In the genomic region with DNA sequence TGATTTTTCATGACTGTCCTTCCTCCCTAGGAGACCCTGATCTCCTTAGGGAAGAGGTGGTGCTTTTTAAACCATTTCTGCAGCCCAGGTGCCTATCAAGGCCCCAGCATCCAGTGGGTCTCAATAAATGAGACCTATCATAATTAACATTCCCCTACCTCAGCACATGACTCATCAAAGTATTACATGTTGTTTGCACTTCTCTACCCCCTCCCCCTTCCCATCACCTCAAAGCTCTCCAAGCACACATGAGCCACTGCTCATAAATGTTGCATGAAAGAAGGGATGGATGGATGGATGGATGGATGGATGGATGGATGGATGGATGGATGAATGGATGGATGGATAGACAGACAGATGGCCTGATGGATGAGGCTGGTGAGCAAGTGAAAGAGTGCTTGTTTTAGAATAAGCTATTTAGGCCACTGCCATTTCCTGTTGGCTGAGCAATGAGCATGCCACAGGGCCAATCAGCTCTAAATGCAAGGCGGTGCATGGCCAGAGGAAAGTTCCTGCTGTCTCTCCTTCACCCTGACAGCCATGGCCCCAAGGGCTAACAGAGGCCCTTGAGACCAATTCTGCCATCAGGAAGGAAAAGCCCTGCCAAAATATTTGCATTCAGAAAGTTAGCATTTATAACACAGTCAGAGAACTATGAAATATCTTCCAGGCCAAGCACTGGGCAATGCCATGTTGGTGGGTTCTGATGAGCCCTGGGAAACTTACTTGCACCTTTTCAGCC, we compare ENCODE assay signal across 27 cellular contexts. TPM values are rescaled to one million over a fixed set of nuclear protein-coding genes. Genes with fewer than 3 reads are reported as not detected.
DNase-seq lines count a peak whose midpoint lies in the region; ATAC-seq and TF ChIP-seq lines count a peak whose summit lies in the region.
"Had no signal": no experiment of that assay in that cellular context is flagged by ENCODE, and none has a peak within 500 bp of the region (broad histone marks: within the 10 kb centered on the region; RNA-seq: fewer than 3 reads in every experiment).

No MANE protein-coding gene starts in this region.

- WGBS in spleen, 5 donors: 47 to 89% (median 64%) methylated on average over 1 of the region's 1 CpG

- no peak overlapping the region for H3K4me3 Mint-ChIP-seq in activated CD4-positive, alpha-beta T cell treated with anti-CD3 and anti-CD28 coated beads, Interleukin-2, amount 10 ng/mL, durations not matched to agents 7 days and 5 days
- H3K4me3 Mint-ChIP-seq: CD8-positive, alpha-beta memory T cell; T-cell had no signal

- H3K27ac Mint-ChIP-seq in activated CD4-positive, alpha-beta T cell treated with anti-CD3 and anti-CD28 coated beads, Interleukin-2, amount 10 ng/mL, durations not matched to agents 7 days and 5 days: no peak overlapping the region
- H3K27ac Mint-ChIP-seq: T-cell had no signal

- no peak overlapping the region for H3K4me3 ChIP-seq in spleen
- H3K4me3 ChIP-seq: GM23248, HAP-1 had no signal

- H3K4me1 ChIP-seq in spleen: peaks cover 0 to 7% (median 1%) of the 10 kb centered on the region in 6 donors
- H3K4me1 ChIP-seq: HAP-1 had no signal

- TF ChIP-seq CTCF in spleen (IDR thresholded peaks at IDR 0.05 in 8 of 11, conservative IDR thresholded peaks at IDR 0.05 in 3 of 11): no peak

- no peak overlapping the region for H3K27ac ChIP-seq in spleen
- H3K27ac ChIP-seq: C4-2B, GM23248, RWPE1 had no signal

- no peaks in the 10 kb centered on the region for H3K36me3 ChIP-seq in spleen
- H3K36me3 ChIP-seq: HAP-1 had no signal

- no peak for ATAC-seq in HG02840 (IDR thresholded peaks at IDR 0.05; ENCODE audit: low FRiP score, unreplicated experiment)
- ATAC-seq: SK-N-SH treated with all-trans-retinoic acid at 6 μM for 48 hours, T-cell had no signal

- no peaks in the 10 kb centered on the region for H3K9me3 Mint-ChIP-seq in activated CD4-positive, alpha-beta T cell treated with anti-CD3 and anti-CD28 coated beads, Interleukin-2, amount 10 ng/mL, durations not matched to agents 7 days and 5 days
- H3K9me3 Mint-ChIP-seq: CD8-positive, alpha-beta memory T cell; T-cell had no signal

- DNase-seq in NCI-H1417 (lab: John Stamatoyannopoulos, UW) (peak in 2 of 3 experiments; percentile 18 to 40), NCI-H1417 treated with DMSO at 0.1 percent for 48 hours (lab: John Stamatoyannopoulos, UW) (no peak), HT1080 (ENCODE audit: low read depth) (peak; percentile 32), SW480 (ENCODE audit: low spot score) (peak; percentile 67), spleen (peak; percentile 17)
- no peak for DNase-seq in NK-92 treated with Interleukin-12 subunit alpha and Interleukin-12 subunit beta, amount 100 ng/mL, for 24 hours (lab: John Stamatoyannopoulos, UW)
- DNase-seq in activated CD4-positive, alpha-beta T cell treated with anti-CD3 and anti-CD28 coated beads, Interleukin-2, amount 10 ng/mL, durations not matched to agents 7 days and 5 days: no peak
- DNase-seq: 8988T; Calu3; CD8-positive, alpha-beta memory T cell; DMS153; EL; GF-D8; GM23248; IMR-90; NCI-H1436 treated with DMSO at 0.1 percent for 48 hours; NCI-H2029 treated with DMSO at 0.1 percent for 48 hours; NCI-H2171 treated with DMSO at 0.1 percent for 48 hours; NCI-H524 treated with DMSO at 0.1 percent for 48 hours; SIG-M5; T-cell had no signal

- no peak for TF ChIP-seq POLR2A in spleen (IDR thresholded peaks at IDR 0.05)

- no peaks in the 10 kb centered on the region for H3K4me1 Mint-ChIP-seq in activated CD4-positive, alpha-beta T cell treated with anti-CD3 and anti-CD28 coated beads, Interleukin-2, amount 10 ng/mL, durations not matched to agents 7 days and 5 days
- H3K4me1 Mint-ChIP-seq: CD8-positive, alpha-beta memory T cell; T-cell had no signal

- POLR2A ChIA-PET in activated CD4-positive, alpha-beta T cell treated with anti-CD3 and anti-CD28 coated beads, Interleukin-2, amount 10 ng/mL, durations not matched to agents 7 days and 5 days (lab: Charles Lee): no interaction called here

- H3K36me3 Mint-ChIP-seq in activated CD4-positive, alpha-beta T cell treated with anti-CD3 and anti-CD28 coated beads, Interleukin-2, amount 10 ng/mL, durations not matched to agents 7 days and 5 days (ENCODE audit: low read depth): no peaks in the 10 kb centered on the region
- H3K36me3 Mint-ChIP-seq: CD8-positive, alpha-beta memory T cell; T-cell had no signal

- H3K27me3 ChIP-seq in spleen (replicated peaks in 1 of 7): peaks cover 0 to 19% (median 0%) of the 10 kb centered on the region in 7 donors

- no peaks in the 10 kb centered on the region for H3K27me3 Mint-ChIP-seq in activated CD4-positive, alpha-beta T cell treated with anti-CD3 and anti-CD28 coated beads, Interleukin-2, amount 10 ng/mL, durations not matched to agents 7 days and 5 days

- no peaks in the 10 kb centered on the region for H3K9me3 ChIP-seq in spleen
- H3K9me3 ChIP-seq: HAP-1 had no signal

- intact Hi-C loops in spleen (cut with DNase I; ENCODE audit: low total_unique reads): no loop called here

- CTCF ChIA-PET in activated CD4-positive, alpha-beta T cell treated with anti-CD3 and anti-CD28 coated beads, Interleukin-2, amount 10 ng/mL, durations not matched to agents 7 days and 5 days (lab: Charles Lee): no interaction called here

RNA-seq across cellular contexts. Expression of gene STEAP3, which starts 20.9 kb away (rescaled TPM):
- total RNA-seq in HT1080 (2014; rRNA removed; shearing (Covaris generic)): 67.8 and 87.6 TPM in 2 replicates
- polyA plus RNA-seq in HT1080 (2015; cell fraction: cytosol; rRNA removed): 84.9 and 98.3 TPM in 2 replicates
- 193 and 197 TPM in 2 replicates for polyA plus RNA-seq in HT1080 (2015; cell fraction: nucleus; rRNA removed)
- total RNA-seq in spleen: 1 to 10 TPM in 5 of 7 donors, under 1 TPM in 2; 0.68 to 3.6 (median 2.2) TPM
- polyA plus RNA-seq in spleen: 1 to 10 TPM in 1 of 3 donors, under 1 TPM in 2; 0.26 to 1.0 (median 0.50) TPM
- under 1 TPM in 1 of 2 experiments, not detected in 1; 0.06 TPM for total RNA-seq in activated CD4-positive, alpha-beta T cell treated with anti-CD3 and anti-CD28 coated beads, Interleukin-2, amount 10 ng/mL, durations not matched to agents 7 days and 5 days

RNA-seq across cellular contexts. Expression of gene C1QL2, which starts 44.2 kb away (rescaled TPM):
- 0.03 TPM in 1 of 2 replicates, not detected in the other for total RNA-seq in HT1080 (2014; rRNA removed; shearing (Covaris generic))
- polyA plus RNA-seq in HT1080 (2015; cell fraction: cytosol; rRNA removed): not detected in 2 replicates
- 0.06 TPM in 1 of 2 replicates, not detected in the other for polyA plus RNA-seq in HT1080 (2015; cell fraction: nucleus; rRNA removed)
- total RNA-seq in spleen: not detected
- polyA plus RNA-seq in spleen: not detected
- total RNA-seq in activated CD4-positive, alpha-beta T cell treated with anti-CD3 and anti-CD28 coated beads, Interleukin-2, amount 10 ng/mL, durations not matched to agents 7 days and 5 days: not detected
- total RNA-seq: Calu3; CD8-positive, alpha-beta memory T cell; GM23248; IMR-90; M059J; T-cell had no signal
- polyA plus RNA-seq: CD8-positive, alpha-beta memory T cell; GM23248; IMR-90 had no signal

Comparison
In these comparisons a context has a peak if more than half of its experiments do, and no peak if none do; other contexts are left out.
1. DNase-seq: peak in NCI-H1417 (2 of 3), HT1080 (single experiment), SW480 (single experiment) and spleen (single experiment); none in NCI-H1417 treated with DMSO at 0.1 percent for 48 hours (single experiment), NK-92 treated with Interleukin-12 subunit alpha and Interleukin-12 subunit beta, amount 100 ng/mL, for 24 hours (single experiment) and activated CD4-positive, alpha-beta T cell treated with anti-CD3 and anti-CD28 coated beads, Interleukin-2, amount 10 ng/mL, durations not matched to agents 7 days and 5 days (single experiment).
2. RNA of gene STEAP3, which starts 20.9 kb away (total RNA-seq): 67.8 to 87.6 TPM in HT1080; 0.68 to 3.6 TPM in spleen and 0.06 TPM in activated CD4-positive, alpha-beta T cell treated with anti-CD3 and anti-CD28 coated beads, Interleukin-2, amount 10 ng/mL, durations not matched to agents 7 days and 5 days; every median in the first group is over 10 times any median in the second.